In genomic region chr14:91116913-91117588, GRCh38 we compare ENCODE assay signal across 10 cellular contexts. TPM values are rescaled to one million over a fixed set of nuclear protein-coding genes. Genes with fewer than 3 reads are reported as not detected.
DNase-seq lines count a peak whose midpoint lies in the region; ATAC-seq and TF ChIP-seq lines count a peak whose summit lies in the region.
"Had no signal": no experiment of that assay in that cellular context is flagged by ENCODE, and none has a peak within 500 bp of the region (broad histone marks: within the 10 kb centered on the region; RNA-seq: fewer than 3 reads in every experiment).

No MANE protein-coding gene starts in this region.

- intact Hi-C loops in OCI-LY7 (cut with micrococcal nuclease; ENCODE audit: unreplicated experiment) (no loop called here), A673 (cut with micrococcal nuclease; ENCODE audit: unreplicated experiment) (no loop called here)

- peaks cover 0 to 15% (median 3%) of the 10 kb centered on the region in 3 donors for H3K27me3 Mint-ChIP-seq in immature natural killer cell (ENCODE audit: low read depth in 3 of 3)
- no peaks in the 10 kb centered on the region for H3K27me3 Mint-ChIP-seq in stimulated activated memory B cell treated with anti-CD40 and anti-IgM and Interleukin-4, amounts not matched to agents 10 μg/mL and 1 μg/mL and 100 μg/mL, for 72 hours

- CTCF ChIA-PET in OCI-LY7 (lab: Charles Lee; ENCODE audit: unreplicated experiment) (no interaction called here), A673 (lab: Charles Lee) (no interaction called here)

- H3K4me1 Mint-ChIP-seq in immature natural killer cell: peaks cover 82 to 96% of the 10 kb centered on the region in 2 donors
- peaks cover 75% of the 10 kb centered on the region for H3K4me1 Mint-ChIP-seq in stimulated activated memory B cell treated with anti-CD40 and anti-IgM and Interleukin-4, amounts not matched to agents 10 μg/mL and 1 μg/mL and 100 μg/mL, for 72 hours

- no peak overlapping the region for H2AFZ ChIP-seq in OCI-LY7 (ENCODE audit: low read length)

- H3K9me3 ChIP-seq in OCI-LY7 (ENCODE audit: low read length) (no peaks in the 10 kb centered on the region), A673 (ENCODE audit: low read depth, low read length, poor library complexity, severe bottlenecking) (no peaks in the 10 kb centered on the region)

- no peaks in the 10 kb centered on the region for H3K9me2 ChIP-seq in OCI-LY7 (ENCODE audit: insufficient read depth, low read length)

- peak overlapping the region; percentile 44 to 99 (median 95) for H3K4me3 Mint-ChIP-seq in immature natural killer cell
- no peak overlapping the region for H3K4me3 Mint-ChIP-seq in stimulated activated memory B cell treated with anti-CD40 and anti-IgM and Interleukin-4, amounts not matched to agents 10 μg/mL and 1 μg/mL and 100 μg/mL, for 72 hours

- H3K4me2 ChIP-seq in OCI-LY7 (ENCODE audit: low read length): 0 out of 2 replicates have a peak overlapping the region, but pooled peaks have one; percentile 7

- H3K9me3 Mint-ChIP-seq in immature natural killer cell: no peaks in the 10 kb centered on the region
- H3K9me3 Mint-ChIP-seq in stimulated activated memory B cell treated with anti-CD40 and anti-IgM and Interleukin-4, amounts not matched to agents 10 μg/mL and 1 μg/mL and 100 μg/mL, for 72 hours: peaks cover 5% of the 10 kb centered on the region

- POLR2A ChIA-PET in OCI-LY7 (lab: Charles Lee): interaction anchor here (0.7 kb wide), 1 partner anchor 13 kb away, joined by 6 read pairs; no protein-coding TSS in a partner anchor
- POLR2A ChIA-PET in A673 (lab: Charles Lee; ENCODE audit: low non-redundant PET): no interaction called here

- no peak for ATAC-seq in stimulated activated memory B cell treated with anti-CD40 and anti-IgM and Interleukin-4, amounts not matched to agents 10 μg/mL and 1 μg/mL and 100 μg/mL, for 72 hours
- ATAC-seq in left lobe of liver: no peak

- H3K4me3 ChIP-seq in OCI-LY7 (ENCODE audit: low read depth, low read length, poor library complexity, severe bottlenecking) (no peak overlapping the region), A673 (ENCODE audit: low read depth, low read length, poor library complexity, severe bottlenecking) (no peak overlapping the region)

- peak overlapping the region; percentile 87 to 99 (median 96) for H3K27ac Mint-ChIP-seq in immature natural killer cell
- peak overlapping the region; percentile 98 for H3K27ac Mint-ChIP-seq in stimulated activated memory B cell treated with anti-CD40 and anti-IgM and Interleukin-4, amounts not matched to agents 10 μg/mL and 1 μg/mL and 100 μg/mL, for 72 hours

- BruUV-seq in OCI-LY7 (replicated peaks; lab: Mats Ljungman, UMichigan): no TSS peak
- BruUV-seq in A673 (replicated peaks; lab: Mats Ljungman, UMichigan): no TSS peak

- no peaks in the 10 kb centered on the region for H3K27me3 ChIP-seq in A673 (replicated peaks; ENCODE audit: insufficient read depth, low read depth, low read length, poor library complexity)

- H3K36me3 ChIP-seq in OCI-LY7 (ENCODE audit: insufficient read depth, low read length): peaks cover 38% of the 10 kb centered on the region
- H3K36me3 ChIP-seq in A673 (ENCODE audit: insufficient read depth, low read length, poor library complexity, severe bottlenecking): no peaks in the 10 kb centered on the region

- H3K27ac ChIP-seq in OCI-LY7 (ENCODE audit: low read depth, low read length, poor library complexity, severe bottlenecking) (no peak overlapping the region), A673 (ENCODE audit: low read depth, low read length, poor library complexity, severe bottlenecking) (no peak overlapping the region)

- DNase-seq in OCI-LY7 (ENCODE audit: low spot score) (no peak), immature natural killer cell (no peak), A673 (ENCODE audit: low spot score) (no peak), left lobe of liver (ENCODE audit: low spot score) (no peak), nucleus accumbens (lab: John Stamatoyannopoulos, UW) (no peak)
- peak; percentile 63 for DNase-seq in activated CD8-positive, alpha-beta memory T cell treated with anti-CD3 and anti-CD28 coated beads, Interleukin-2, amount 50 U/mL, for 48 hours
- DNase-seq: amniotic stem cell, foreskin melanocyte, NCI-H1436 had no signal

- H3K36me3 Mint-ChIP-seq in immature natural killer cell: peaks cover 25 to 35% (median 33%) of the 10 kb centered on the region in 3 donors
- H3K36me3 Mint-ChIP-seq in stimulated activated memory B cell treated with anti-CD40 and anti-IgM and Interleukin-4, amounts not matched to agents 10 μg/mL and 1 μg/mL and 100 μg/mL, for 72 hours: peaks cover 46% of the 10 kb centered on the region

- H3K4me1 ChIP-seq in OCI-LY7 (ENCODE audit: insufficient read depth, low read length, poor library complexity, severe bottlenecking) (peaks cover 21% of the 10 kb centered on the region), A673 (ENCODE audit: insufficient read depth, low read length, poor library complexity, severe bottlenecking) (peaks cover 31% of the 10 kb centered on the region)

- H4K20me1 ChIP-seq in OCI-LY7 (ENCODE audit: insufficient read depth, low read length): no peaks in the 10 kb centered on the region

- TF ChIP-seq CTCF in OCI-LY7 (conservative IDR thresholded peaks at IDR 0.05; ENCODE audit: low read length) (no peak), A673 (conservative IDR thresholded peaks at IDR 0.05; ENCODE audit: low read depth, low read length) (no peak)

- peaks cover 32% of the 10 kb centered on the region for H3K79me2 ChIP-seq in OCI-LY7 (ENCODE audit: insufficient read depth, low read depth, low read length)

RNA-seq across cellular contexts. Expression of gene DGLUCY, which starts 3.2 kb away (rescaled TPM):
- total RNA-seq in OCI-LY7 (2014; rRNA removed; shearing (Covaris generic)): 30.2 and 37.6 TPM in 2 replicates
- 56.8 and 60.2 TPM in 2 replicates for total RNA-seq in OCI-LY7 (2022)
- 10 to 100 TPM; 31.8 to 71.6 (median 50.5) TPM for polyA plus RNA-seq in immature natural killer cell
- total RNA-seq in A673 (2021): 26.7 and 36.2 TPM in 2 replicates
- total RNA-seq in left lobe of liver: 53.1 TPM

RNA-seq across cellular contexts. Expression of gene RPS6KA5, which starts 56.6 kb away (rescaled TPM):
- 9.0 and 9.6 TPM in 2 replicates for total RNA-seq in OCI-LY7 (2014; rRNA removed; shearing (Covaris generic))
- total RNA-seq in OCI-LY7 (2022): 12.7 and 14.3 TPM in 2 replicates
- 10 to 100 TPM; 11.1 to 19.0 (median 16.6) TPM for polyA plus RNA-seq in immature natural killer cell
- 7.6 and 7.9 TPM in 2 replicates for total RNA-seq in A673 (2021)
- total RNA-seq in left lobe of liver: 1.4 TPM
